ENCODE assay signal across 36 cellular contexts in genomic region chr18:68915066-68915465, GRCh38.
"Had no signal": no experiment of that assay in that cellular context is flagged by ENCODE, and none has a peak within 500 bp of the region (broad histone marks: within the 10 kb centered on the region; RNA-seq: fewer than 3 reads in every experiment).

No MANE protein-coding gene starts in this region.

- H3K4me1 Mint-ChIP-seq: activated T-helper 17 cell treated with anti-CD3 and anti-CD28 coated beads, Interleukin-2, amount 50 U/mL, for 72 hours; brain had no signal

- DNase-seq: activated effector memory CD4-positive, alpha-beta T cell treated with anti-CD3 and anti-CD28 coated beads, Interleukin-2, amount 50 U/mL, for 16 hours; activated effector memory CD4-positive, alpha-beta T cell treated with Interleukin-2 at 50 U/mL for 16 hours; activated gamma-delta T cell; activated gamma-delta T cell treated with Interleukin-2 at 50 U/mL for 16 hours; activated naive CD4-positive, alpha-beta T cell; activated naive CD4-positive, alpha-beta T cell treated with anti-CD3 and anti-CD28 coated beads for 36 hours; activated naive CD4-positive, alpha-beta T cell treated with anti-CD3 and anti-CD28 coated beads, Interleukin-2, amount 10 ng/mL, durations not matched to agents 7 days and 5 days; activated naive CD4-positive, alpha-beta T cell treated with anti-CD3 and anti-CD28 coated beads, Interleukin-2, amount 50 U/mL, for 16 hours; activated naive CD4-positive, alpha-beta T cell treated with Interleukin-2 at 50 U/mL for 16 hours; activated naive CD8-positive, alpha-beta T cell treated with anti-CD3 and anti-CD28 coated beads for 36 hours; activated naive CD8-positive, alpha-beta T cell treated with anti-CD3 and anti-CD28 coated beads, Interleukin-2, amount 10 ng/mL, durations not matched to agents 7 days and 5 days; activated naive CD8-positive, alpha-beta T cell treated with anti-CD3 and anti-CD28 coated beads, Interleukin-2, amount 50 U/mL, for 24 hours; activated T-cell treated with anti-CD3 and anti-CD28 coated beads, Interleukin-2, amount 50 U/mL, for 1 hour; activated T-cell treated with anti-CD3 and anti-CD28 coated beads, Interleukin-2, amount 50 U/mL, for 24 hours; activated T-cell treated with anti-CD3 and anti-CD28 coated beads, Interleukin-2, amount 50 U/mL, for 4 hours; activated T-cell treated with anti-CD3 and anti-CD28 coated beads, Interleukin-2, amount 50 U/mL, for 48 hours; activated T-cell treated with anti-CD3 and anti-CD28 coated beads, Interleukin-2, amount 50 U/mL, for 72 hours; adrenal gland; amniotic stem cell; amygdala; anterior cingulate cortex; aorta; body of pancreas; brain microvascular endothelial cell; central memory CD4-positive, alpha-beta T cell had no signal

- H3K9me3 ChIP-seq: adrenal gland, ascending aorta, body of pancreas, breast epithelium had no signal

- H3K27me3 ChIP-seq: adrenal gland, ascending aorta, body of pancreas, brain microvascular endothelial cell, breast epithelium, cardiac muscle cell had no signal

- H3K36me3 Mint-ChIP-seq: activated naive CD4-positive, alpha-beta T cell treated with anti-CD3 and anti-CD28 coated beads, Interleukin-2, amount 10 ng/mL, durations not matched to agents 7 days and 5 days; activated naive CD4-positive, alpha-beta T cell treated with anti-CD3 and anti-CD28 coated beads, Interleukin-2, amount 50 U/mL, for 24 hours; activated naive CD4-positive, alpha-beta T cell treated with anti-CD3 and anti-CD28 coated beads, Interleukin-2, amount 50 U/mL, for 72 hours; activated naive CD8-positive, alpha-beta T cell treated with anti-CD3 and anti-CD28 coated beads for 36 hours; activated naive CD8-positive, alpha-beta T cell treated with anti-CD3 and anti-CD28 coated beads, Interleukin-2, amount 10 ng/mL, durations not matched to agents 7 days and 5 days had no signal

- H3K27ac ChIP-seq: adrenal gland, ascending aorta, body of pancreas, brain microvascular endothelial cell, breast epithelium, cardiac muscle cell had no signal

- H3K36me3 ChIP-seq: adrenal gland, ascending aorta, brain microvascular endothelial cell, breast epithelium, cardiac muscle cell had no signal

- H3K4me3 Mint-ChIP-seq: activated naive CD4-positive, alpha-beta T cell treated with anti-CD3 and anti-CD28 coated beads for 36 hours; activated naive CD4-positive, alpha-beta T cell treated with anti-CD3 and anti-CD28 coated beads, Interleukin-2, amount 10 ng/mL, durations not matched to agents 7 days and 5 days; activated naive CD4-positive, alpha-beta T cell treated with anti-CD3 and anti-CD28 coated beads, Interleukin-2, amount 50 U/mL, for 24 hours; activated naive CD8-positive, alpha-beta T cell; activated naive CD8-positive, alpha-beta T cell treated with anti-CD3 and anti-CD28 coated beads for 36 hours; activated naive CD8-positive, alpha-beta T cell treated with anti-CD3 and anti-CD28 coated beads, Interleukin-2, amount 10 ng/mL, durations not matched to agents 7 days and 5 days; activated naive CD8-positive, alpha-beta T cell treated with anti-CD3 and anti-CD28 coated beads, Interleukin-2, amount 50 U/mL, for 24 hours; activated T-cell treated with anti-CD3 and anti-CD28 coated beads, Interleukin-2, amount 50 U/mL, for 24 hours; activated T-cell treated with anti-CD3 and anti-CD28 coated beads, Interleukin-2, amount 50 U/mL, for 4 hours; activated T-cell treated with anti-CD3 and anti-CD28 coated beads, Interleukin-2, amount 50 U/mL, for 72 hours; activated T-helper 1 cell treated with anti-CD3 and anti-CD28 coated beads, Interleukin-12 subunit alpha, Interleukin-12 subunit beta, Interleukin-2, Interleukin-4 antibody, amounts not matched to agents 30 ng/mL and 10 ng/mL and 1 ng/mL, durations not matched to agents 14 hours and 24 hours and 36 hours; activated T-helper 17 cell treated with anti-CD3 and anti-CD28 coated beads, Interleukin-2, amount 50 U/mL, for 72 hours; brain; central memory CD8-positive, alpha-beta T cell had no signal

- H3K27me3 Mint-ChIP-seq: activated naive CD4-positive, alpha-beta T cell treated with anti-CD3 and anti-CD28 coated beads, Interleukin-2, amount 50 U/mL, for 24 hours; activated naive CD8-positive, alpha-beta T cell; activated naive CD8-positive, alpha-beta T cell treated with anti-CD3 and anti-CD28 coated beads for 36 hours; activated naive CD8-positive, alpha-beta T cell treated with anti-CD3 and anti-CD28 coated beads, Interleukin-2, amount 10 ng/mL, durations not matched to agents 7 days and 5 days; activated naive CD8-positive, alpha-beta T cell treated with anti-CD3 and anti-CD28 coated beads, Interleukin-2, amount 50 U/mL, for 24 hours; activated T-cell treated with anti-CD3 and anti-CD28 coated beads, Interleukin-2, amount 50 U/mL, for 24 hours; activated T-helper 17 cell treated with anti-CD3 and anti-CD28 coated beads, Interleukin-2, amount 50 U/mL, for 72 hours; brain; central memory CD8-positive, alpha-beta T cell had no signal

- H3K27ac Mint-ChIP-seq: activated naive CD4-positive, alpha-beta T cell treated with anti-CD3 and anti-CD28 coated beads for 36 hours; activated naive CD4-positive, alpha-beta T cell treated with anti-CD3 and anti-CD28 coated beads, Interleukin-2, amount 10 ng/mL, durations not matched to agents 7 days and 5 days; activated naive CD4-positive, alpha-beta T cell treated with anti-CD3 and anti-CD28 coated beads, Interleukin-2, amount 50 U/mL, for 24 hours; activated naive CD4-positive, alpha-beta T cell treated with anti-CD3 and anti-CD28 coated beads, Interleukin-2, amount 50 U/mL, for 72 hours; activated naive CD8-positive, alpha-beta T cell; activated naive CD8-positive, alpha-beta T cell treated with anti-CD3 and anti-CD28 coated beads for 36 hours; activated naive CD8-positive, alpha-beta T cell treated with anti-CD3 and anti-CD28 coated beads, Interleukin-2, amount 10 ng/mL, durations not matched to agents 7 days and 5 days; activated naive CD8-positive, alpha-beta T cell treated with anti-CD3 and anti-CD28 coated beads, Interleukin-2, amount 50 U/mL, for 24 hours; activated T-cell treated with anti-CD3 and anti-CD28 coated beads, Interleukin-2, amount 50 U/mL, for 24 hours; activated T-cell treated with anti-CD3 and anti-CD28 coated beads, Interleukin-2, amount 50 U/mL, for 72 hours; activated T-helper 1 cell treated with anti-CD3 and anti-CD28 coated beads, Interleukin-12 subunit alpha, Interleukin-12 subunit beta, Interleukin-2, Interleukin-4 antibody, amounts not matched to agents 30 ng/mL and 10 ng/mL and 1 ng/mL, durations not matched to agents 14 hours and 24 hours and 36 hours; activated T-helper 17 cell treated with anti-CD3 and anti-CD28 coated beads, Interleukin-2, amount 50 U/mL, for 72 hours; activated T-helper 2 cell treated with anti-CD3 and anti-CD28 coated beads, Interferon-gamma antibody, Interleukin-2, Interleukin-4, amounts not matched to agents 10 μg/mL and 5 μg/mL and 100 μg/mL, durations not matched to agents 14 hours and 24 hours and 36 hours had no signal

- H3K4me1 ChIP-seq: adrenal gland, ascending aorta, body of pancreas, breast epithelium had no signal

- H3K4me3 ChIP-seq: adrenal gland, ascending aorta, body of pancreas, breast epithelium, cardiac muscle cell had no signal

- ATAC-seq: activated naive CD4-positive, alpha-beta T cell treated with anti-CD3 and anti-CD28 coated beads, Interleukin-2, amount 50 U/mL, for 72 hours; activated naive CD8-positive, alpha-beta T cell treated with anti-CD3 and anti-CD28 coated beads, Interleukin-2, amount 50 U/mL, for 24 hours; activated T-cell treated with anti-CD3 and anti-CD28 coated beads, Interleukin-2, amount 50 U/mL, for 4 hours; activated T-cell treated with anti-CD3 and anti-CD28 coated beads, Interleukin-2, amount 50 U/mL, for 72 hours; activated T-helper 17 cell treated with anti-CD3 and anti-CD28 coated beads, Interleukin-2, amount 50 U/mL, for 72 hours; body of pancreas had no signal

- H3K9me3 Mint-ChIP-seq: activated naive CD4-positive, alpha-beta T cell treated with anti-CD3 and anti-CD28 coated beads, Interleukin-2, amount 10 ng/mL, durations not matched to agents 7 days and 5 days; activated naive CD4-positive, alpha-beta T cell treated with anti-CD3 and anti-CD28 coated beads, Interleukin-2, amount 50 U/mL, for 24 hours; activated naive CD8-positive, alpha-beta T cell treated with anti-CD3 and anti-CD28 coated beads, Interleukin-2, amount 10 ng/mL, durations not matched to agents 7 days and 5 days; activated naive CD8-positive, alpha-beta T cell treated with anti-CD3 and anti-CD28 coated beads, Interleukin-2, amount 50 U/mL, for 24 hours; activated T-helper 1 cell treated with anti-CD3 and anti-CD28 coated beads, Interleukin-12 subunit alpha, Interleukin-12 subunit beta, Interleukin-2, Interleukin-4 antibody, amounts not matched to agents 30 ng/mL and 10 ng/mL and 1 ng/mL, durations not matched to agents 14 hours and 24 hours and 36 hours; activated T-helper 17 cell treated with anti-CD3 and anti-CD28 coated beads, Interleukin-2, amount 50 U/mL, for 72 hours; activated T-helper 2 cell treated with anti-CD3 and anti-CD28 coated beads, Interferon-gamma antibody, Interleukin-2, Interleukin-4, amounts not matched to agents 10 μg/mL and 5 μg/mL and 100 μg/mL, durations not matched to agents 14 hours and 24 hours and 36 hours; central memory CD8-positive, alpha-beta T cell had no signal
